In the genomic region with DNA sequence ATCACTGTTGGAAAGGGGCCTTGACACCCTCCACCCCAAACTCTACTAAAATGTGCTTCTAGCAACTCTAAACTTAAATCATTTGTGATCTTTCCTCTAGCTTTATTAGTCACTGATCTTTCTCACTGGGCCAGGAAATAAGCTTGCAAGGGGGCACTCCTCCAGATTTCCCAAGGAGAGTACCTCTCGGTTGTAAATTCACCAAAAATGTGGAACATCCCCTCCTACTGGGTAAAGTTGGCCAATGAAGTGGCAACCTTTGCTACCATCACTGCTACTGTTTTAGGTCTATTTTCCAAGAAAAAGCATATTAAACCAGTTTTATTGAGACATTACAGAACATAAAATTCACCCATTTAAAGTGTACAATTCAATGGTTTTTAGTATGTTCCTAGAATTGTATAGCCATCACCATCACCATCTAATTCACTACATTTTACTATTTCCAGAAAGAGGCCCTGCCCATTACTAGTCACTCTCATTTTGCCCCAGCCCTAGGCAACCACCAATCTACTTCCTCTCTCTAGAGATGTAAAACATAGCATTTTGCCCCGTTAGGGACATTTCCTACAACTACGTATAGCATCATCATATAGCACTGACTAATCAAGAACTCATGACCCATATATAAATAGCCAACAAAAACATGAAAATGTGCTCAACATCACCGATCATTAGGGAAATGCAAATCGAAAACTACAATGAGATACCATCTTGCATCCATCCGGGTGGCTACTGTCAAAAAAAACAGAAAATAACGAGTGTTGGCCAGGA, we compare ENCODE assay signal across 18 cellular contexts. TPM values are rescaled to one million over a fixed set of nuclear protein-coding genes. Genes with fewer than 3 reads are reported as not detected.
DNase-seq lines count a peak whose midpoint lies in the region; ATAC-seq lines count a peak whose summit lies in the region.
"Had no signal": no experiment of that assay in that cellular context is flagged by ENCODE, and none has a peak within 500 bp of the region (broad histone marks: within the 10 kb centered on the region; RNA-seq: fewer than 3 reads in every experiment).

No MANE protein-coding gene starts in this region.

- no peaks in the 10 kb centered on the region for H3K79me2 ChIP-seq in Karpas-422 (ENCODE audit: low read length)
- H3K79me2 ChIP-seq: parathyroid adenoma had no signal

- H3K4me1 ChIP-seq in Karpas-422 (ENCODE audit: low read length), result no peaks in the 10 kb centered on the region
- H3K4me1 ChIP-seq: breast epithelium, parathyroid adenoma had no signal

- peaks cover 0 to 4% of the 10 kb centered on the region in 2 donors for H3K9me3 Mint-ChIP-seq in activated T-cell treated with anti-CD3 and anti-CD28 coated beads, Interleukin-2, amount 50 U/mL, for 72 hours
- no peaks in the 10 kb centered on the region for H3K9me3 Mint-ChIP-seq in activated T-helper 17 cell treated with anti-CD3 and anti-CD28 coated beads, Interleukin-2, amount 50 U/mL, for 72 hours
- H3K9me3 Mint-ChIP-seq: CD8-positive, alpha-beta memory T cell had no signal

- H3K4me1 Mint-ChIP-seq in activated T-cell treated with anti-CD3 and anti-CD28 coated beads, Interleukin-2, amount 50 U/mL, for 72 hours (ENCODE audit: low read depth), result no peaks in the 10 kb centered on the region
- H3K4me1 Mint-ChIP-seq in activated T-helper 17 cell treated with anti-CD3 and anti-CD28 coated beads, Interleukin-2, amount 50 U/mL, for 72 hours, result peaks cover 5% of the 10 kb centered on the region

- no peak overlapping the region for H2AFZ ChIP-seq in Karpas-422 (ENCODE audit: low read length)
- H2AFZ ChIP-seq: parathyroid adenoma had no signal

- intact Hi-C loops in left colon (cut with DNase I, micrococcal nuclease), result no loop called here

- no peaks in the 10 kb centered on the region for H3K36me3 ChIP-seq in Karpas-422 (ENCODE audit: insufficient read depth, low read length)
- H3K36me3 ChIP-seq: breast epithelium had no signal

- no peak overlapping the region for H3K4me3 ChIP-seq in Karpas-422 (ENCODE audit: low read length)
- H3K4me3 ChIP-seq: breast epithelium had no signal

- no peak overlapping the region for H3K27ac ChIP-seq in Karpas-422 (ENCODE audit: low read length)
- H3K27ac ChIP-seq: breast epithelium, parathyroid adenoma had no signal

- no peaks in the 10 kb centered on the region for H3K36me3 Mint-ChIP-seq in activated T-cell treated with anti-CD3 and anti-CD28 coated beads, Interleukin-2, amount 50 U/mL, for 72 hours (ENCODE audit: insufficient read depth in 2 of 2)
- H3K36me3 Mint-ChIP-seq in activated T-helper 17 cell treated with anti-CD3 and anti-CD28 coated beads, Interleukin-2, amount 50 U/mL, for 72 hours (ENCODE audit: low read depth), result no peaks in the 10 kb centered on the region
- H3K36me3 Mint-ChIP-seq: activated naive CD8-positive, alpha-beta T cell; CD8-positive, alpha-beta memory T cell had no signal

- no peak for DNase-seq in activated T-cell treated with anti-CD3 and anti-CD28 coated beads, Interleukin-2, amount 50 U/mL, for 72 hours
- DNase-seq in activated T-cell treated with anti-CD3 and anti-CD28 coated beads for 4 hours (no peak), Karpas-422 (peak; percentile 52), renal cortical epithelial cell (ENCODE audit: low read depth) (peak; percentile 9), left colon (no peak)
- DNase-seq: activated CD8-positive, alpha-beta memory T cell treated with anti-CD3 and anti-CD28 coated beads, Interleukin-2, amount 50 U/mL, for 48 hours; CD8-positive, alpha-beta memory T cell; effector CD8-positive, alpha-beta T cell; NCI-H2029 treated with DMSO at 0.1 percent for 48 hours; SHP77; stimulated activated naive CD4-positive, alpha-beta T cell treated with Interleukin-2 at 50 U/mL for 16 hours; T-helper 2 cell had no signal

- ATAC-seq in activated T-cell treated with anti-CD3 and anti-CD28 coated beads, Interleukin-2, amount 50 U/mL, for 72 hours (replicated peaks in 1 of 2), result peak; percentile 20 to 96
- ATAC-seq in activated T-helper 17 cell treated with anti-CD3 and anti-CD28 coated beads, Interleukin-2, amount 50 U/mL, for 72 hours (replicated peaks), result peak; percentile 98
- no peak for ATAC-seq in HG02973 (IDR thresholded peaks at IDR 0.05; ENCODE audit: unreplicated experiment)
- ATAC-seq in left colon, result no peak
- ATAC-seq in GM19452 (IDR thresholded peaks at IDR 0.05; ENCODE audit: unreplicated experiment), result no peak

- no peak overlapping the region for H3K9ac ChIP-seq in Karpas-422 (ENCODE audit: low read length)
- H3K9ac ChIP-seq: parathyroid adenoma had no signal

- H3K4me3 Mint-ChIP-seq in activated T-cell treated with anti-CD3 and anti-CD28 coated beads, Interleukin-2, amount 50 U/mL, for 72 hours, result peak overlapping the region in 1 of 2 donors; percentile 21
- peak overlapping the region; percentile 47 for H3K4me3 Mint-ChIP-seq in activated T-helper 17 cell treated with anti-CD3 and anti-CD28 coated beads, Interleukin-2, amount 50 U/mL, for 72 hours
- H3K4me3 Mint-ChIP-seq: activated naive CD8-positive, alpha-beta T cell had no signal

- H3K4me2 ChIP-seq in Karpas-422 (ENCODE audit: low read depth, low read length, poor library complexity, severe bottlenecking), result no peak overlapping the region

- peaks cover 2% of the 10 kb centered on the region for H3K27me3 Mint-ChIP-seq in activated T-cell treated with anti-CD3 and anti-CD28 coated beads, Interleukin-2, amount 50 U/mL, for 72 hours (ENCODE audit: low read depth)
- no peaks in the 10 kb centered on the region for H3K27me3 Mint-ChIP-seq in activated T-helper 17 cell treated with anti-CD3 and anti-CD28 coated beads, Interleukin-2, amount 50 U/mL, for 72 hours
- H3K27me3 Mint-ChIP-seq: activated naive CD8-positive, alpha-beta T cell had no signal

- H3K9me2 ChIP-seq in Karpas-422 (replicated peaks; ENCODE audit: insufficient read depth, low read length), result no peaks in the 10 kb centered on the region

- H3K9me3 ChIP-seq in Karpas-422 (ENCODE audit: low read length), result no peaks in the 10 kb centered on the region
- H3K9me3 ChIP-seq: breast epithelium had no signal

- H4K20me1 ChIP-seq in Karpas-422 (ENCODE audit: insufficient read depth, low read depth, low read length), result no peaks in the 10 kb centered on the region

- H3K27me3 ChIP-seq in Karpas-422 (ENCODE audit: low read length), result no peaks in the 10 kb centered on the region
- H3K27me3 ChIP-seq: breast epithelium had no signal

- peak overlapping the region; percentile 55 for H3K27ac Mint-ChIP-seq in activated T-cell treated with anti-CD3 and anti-CD28 coated beads, Interleukin-2, amount 50 U/mL, for 72 hours
- peak overlapping the region; percentile 82 for H3K27ac Mint-ChIP-seq in activated T-helper 17 cell treated with anti-CD3 and anti-CD28 coated beads, Interleukin-2, amount 50 U/mL, for 72 hours
- H3K27ac Mint-ChIP-seq: activated naive CD8-positive, alpha-beta T cell had no signal

RNA-seq across cellular contexts. Expression of gene ADCY9, which starts 44.6 kb away (rescaled TPM):
- 10 to 100 TPM; 18.6 to 18.7 TPM for total RNA-seq in activated T-cell treated with anti-CD3 and anti-CD28 coated beads, Interleukin-2, amount 50 U/mL, for 72 hours
- total RNA-seq in Karpas-422 (2014; rRNA removed; shearing (Covaris generic); ENCODE audit: low replicate concordance), result 0.11 and 0.14 TPM in 2 replicates
- 1 to 10 TPM; 4.1 to 9.4 TPM for total RNA-seq in activated T-helper 17 cell treated with anti-CD3 and anti-CD28 coated beads, Interleukin-2, amount 50 U/mL, for 72 hours
- 7.1 and 20.2 TPM in 2 replicates for total RNA-seq in renal cortical epithelial cell
- total RNA-seq in left colon, result 10 to 100 TPM; 27.2 to 32.7 TPM

Comparison
In these comparisons a context has a peak if more than half of its experiments do, and no peak if none do; other contexts are left out.
1. ATAC-seq: peak in activated T-cell treated with anti-CD3 and anti-CD28 coated beads, Interleukin-2, amount 50 U/mL, for 72 hours (2 of 2) and activated T-helper 17 cell treated with anti-CD3 and anti-CD28 coated beads, Interleukin-2, amount 50 U/mL, for 72 hours (single experiment); none in HG02973 (single experiment), left colon (single experiment) and GM19452 (single experiment).
2. DNase-seq: peak in Karpas-422 (single experiment) and renal cortical epithelial cell (single experiment); none in activated T-cell treated with anti-CD3 and anti-CD28 coated beads, Interleukin-2, amount 50 U/mL, for 72 hours (0 of 2), activated T-cell treated with anti-CD3 and anti-CD28 coated beads for 4 hours (single experiment) and left colon (0 of 2).